ENCODE assay signal across 28 cellular contexts in the genomic region with DNA sequence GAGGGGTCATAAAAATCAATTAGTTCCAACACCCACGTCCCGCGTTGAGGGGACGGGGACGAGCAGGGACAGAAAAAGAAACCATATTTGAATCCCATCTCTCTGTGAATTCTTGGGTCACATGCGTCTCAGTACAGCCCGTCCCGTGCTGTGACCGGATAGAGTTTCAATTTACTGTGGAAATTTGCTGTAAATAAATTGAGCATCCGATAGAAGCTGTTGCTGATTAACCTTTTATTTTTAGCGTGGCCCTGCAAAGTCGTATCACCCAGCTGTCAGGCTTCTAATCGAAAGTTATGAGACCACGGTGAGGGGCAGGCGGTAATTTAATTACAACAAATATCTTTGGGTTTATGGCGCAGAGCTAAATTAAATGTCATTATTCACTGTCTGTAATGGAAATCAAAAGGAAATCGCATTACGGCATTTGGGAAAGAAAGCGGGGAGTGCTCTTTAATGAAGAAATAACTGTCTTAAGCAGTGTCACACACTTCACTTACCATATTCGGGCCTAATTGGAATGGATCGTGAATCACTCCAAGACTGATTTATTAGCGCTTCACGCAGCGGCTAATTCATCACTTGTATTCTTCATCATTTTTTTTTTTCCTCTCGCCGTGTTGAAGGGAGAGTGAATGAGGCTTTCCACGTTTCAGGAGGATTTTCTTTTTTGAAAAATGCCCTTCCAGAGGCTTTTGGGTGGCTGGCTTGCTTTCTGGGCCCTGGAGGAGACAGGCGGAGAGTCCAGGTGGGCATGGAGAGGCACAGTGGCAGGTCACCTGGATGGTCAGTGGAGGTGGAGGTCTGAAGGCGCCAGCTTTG. TPM values are rescaled to one million over a fixed set of nuclear protein-coding genes. Genes with fewer than 3 reads are reported as not detected.
DNase-seq lines count a peak whose midpoint lies in the region; ATAC-seq and TF ChIP-seq lines count a peak whose summit lies in the region.
"Had no signal": no experiment of that assay in that cellular context is flagged by ENCODE, and none has a peak within 500 bp of the region (broad histone marks: within the 10 kb centered on the region; RNA-seq: fewer than 3 reads in every experiment).

No MANE protein-coding gene starts in this region.

- ATAC-seq in thoracic aorta (ENCODE audit: insufficient number of reproducible peaks, low FRiP score, low read depth) (no peak), GM19035 (IDR thresholded peaks at IDR 0.05; ENCODE audit: unreplicated experiment) (no peak), Right ventricle myocardium superior (ENCODE audit: poor library complexity) (no peak)
- ATAC-seq: gastroesophageal sphincter, lower lobe of right lung had no signal

- no peak overlapping the region for H3K27ac Mint-ChIP-seq in activated naive CD8-positive, alpha-beta T cell
- H3K27ac Mint-ChIP-seq in activated naive CD8-positive, alpha-beta T cell treated with anti-CD3 and anti-CD28 coated beads for 36 hours, result no peak overlapping the region
- H3K27ac Mint-ChIP-seq in activated T-helper 1 cell treated with anti-CD3 and anti-CD28 coated beads, Interleukin-12 subunit alpha, Interleukin-12 subunit beta, Interleukin-2, Interleukin-4 antibody, amounts not matched to agents 30 ng/mL and 10 ng/mL and 1 ng/mL, durations not matched to agents 14 hours and 24 hours and 36 hours, result peak overlapping the region; percentile 13
- H3K27ac Mint-ChIP-seq: IgD-negative memory B cell had no signal

- WGBS in sigmoid colon, 2 donors, result 6 to 7% methylated on average over 29 of the region's 29 CpGs

- no peak for TF ChIP-seq EP300 in sigmoid colon (IDR thresholded peaks at IDR 0.05)

- H3K36me3 ChIP-seq in thoracic aorta, result no peaks in the 10 kb centered on the region
- no peaks in the 10 kb centered on the region for H3K36me3 ChIP-seq in sigmoid colon
- H3K36me3 ChIP-seq: ascending aorta, gastroesophageal sphincter, lower lobe of right lung, Peyer's patch, right atrium auricular region, SJSA1 had no signal

- no peak for DNase-seq in activated naive CD8-positive, alpha-beta T cell treated with anti-CD3 and anti-CD28 coated beads for 36 hours
- no peak for DNase-seq in activated T-helper 1 cell treated with anti-CD3 and anti-CD28 coated beads, Interleukin-12 subunit alpha, Interleukin-12 subunit beta, Interleukin-2, Interleukin-4 antibody, amounts not matched to agents 30 ng/mL and 10 ng/mL and 1 ng/mL, durations not matched to agents 14 hours and 24 hours and 36 hours (ENCODE audit: low spot score)
- DNase-seq in left kidney (ENCODE audit: low read depth, low spot score) (peak; percentile 44), thoracic aorta (ENCODE audit: low spot score) (no peak), sigmoid colon (no peak), Right ventricle myocardium superior (no peak)
- DNase-seq: activated CD4-positive, alpha-beta T cell treated with anti-CD3 and anti-CD28 coated beads, Interleukin-2, amount 50 U/mL, for 4 hours; effector CD4-positive, alpha-beta T cell; H7; lower lobe of right lung; NCI-H1417 treated with DMSO at 0.1 percent for 48 hours; NCI-H510A treated with DMSO at 0.1 percent for 48 hours; T-helper 2 cell had no signal

- peaks cover 38% of the 10 kb centered on the region for H3K27me3 Mint-ChIP-seq in activated naive CD8-positive, alpha-beta T cell
- peaks cover 88% of the 10 kb centered on the region for H3K27me3 Mint-ChIP-seq in activated naive CD8-positive, alpha-beta T cell treated with anti-CD3 and anti-CD28 coated beads for 36 hours
- peaks cover 52% of the 10 kb centered on the region for H3K27me3 Mint-ChIP-seq in activated T-helper 1 cell treated with anti-CD3 and anti-CD28 coated beads, Interleukin-12 subunit alpha, Interleukin-12 subunit beta, Interleukin-2, Interleukin-4 antibody, amounts not matched to agents 30 ng/mL and 10 ng/mL and 1 ng/mL, durations not matched to agents 14 hours and 24 hours and 36 hours (ENCODE audit: insufficient read depth)

- H3K27ac ChIP-seq in thoracic aorta (no peak overlapping the region), sigmoid colon (no peak overlapping the region)
- H3K27ac ChIP-seq: ascending aorta, C4-2B, gastroesophageal sphincter, lower lobe of right lung, Peyer's patch, right atrium auricular region, SJSA1, VCaP had no signal

- no peaks in the 10 kb centered on the region for H3K9me3 ChIP-seq in thoracic aorta
- H3K9me3 ChIP-seq in sigmoid colon, result no peaks in the 10 kb centered on the region
- H3K9me3 ChIP-seq: ascending aorta, gastroesophageal sphincter, lower lobe of right lung, Peyer's patch, right atrium auricular region had no signal

- peak overlapping the region; percentile 25 for H3K4me3 ChIP-seq in thoracic aorta
- H3K4me3 ChIP-seq in sigmoid colon, result peak overlapping the region in 1 of 4 donors; percentile 15
- H3K4me3 ChIP-seq: ascending aorta, gastroesophageal sphincter, lower lobe of right lung, SJSA1 had no signal

- no peaks in the 10 kb centered on the region for H3K27me3 ChIP-seq in thoracic aorta (replicated peaks; ENCODE audit: insufficient read depth)
- H3K27me3 ChIP-seq in sigmoid colon, result peaks cover 24 to 92% (median 91%) of the 10 kb centered on the region in 3 donors
- H3K27me3 ChIP-seq: SJSA1 had no signal

- H3K4me1 Mint-ChIP-seq in activated naive CD8-positive, alpha-beta T cell (ENCODE audit: low read depth), result peaks cover 15% of the 10 kb centered on the region
- peaks cover 8% of the 10 kb centered on the region for H3K4me1 Mint-ChIP-seq in activated naive CD8-positive, alpha-beta T cell treated with anti-CD3 and anti-CD28 coated beads for 36 hours
- no peaks in the 10 kb centered on the region for H3K4me1 Mint-ChIP-seq in activated T-helper 1 cell treated with anti-CD3 and anti-CD28 coated beads, Interleukin-12 subunit alpha, Interleukin-12 subunit beta, Interleukin-2, Interleukin-4 antibody, amounts not matched to agents 30 ng/mL and 10 ng/mL and 1 ng/mL, durations not matched to agents 14 hours and 24 hours and 36 hours (ENCODE audit: low read depth)

- TF ChIP-seq CTCF in thoracic aorta (IDR thresholded peaks at IDR 0.05) (no peak), sigmoid colon (IDR thresholded peaks at IDR 0.05) (no peak)

- H3K9me3 Mint-ChIP-seq in activated naive CD8-positive, alpha-beta T cell (ENCODE audit: low read depth), result no peaks in the 10 kb centered on the region
- H3K9me3 Mint-ChIP-seq in activated naive CD8-positive, alpha-beta T cell treated with anti-CD3 and anti-CD28 coated beads for 36 hours, result no peaks in the 10 kb centered on the region
- H3K9me3 Mint-ChIP-seq in activated T-helper 1 cell treated with anti-CD3 and anti-CD28 coated beads, Interleukin-12 subunit alpha, Interleukin-12 subunit beta, Interleukin-2, Interleukin-4 antibody, amounts not matched to agents 30 ng/mL and 10 ng/mL and 1 ng/mL, durations not matched to agents 14 hours and 24 hours and 36 hours, result no peaks in the 10 kb centered on the region
- H3K9me3 Mint-ChIP-seq: central memory CD8-positive, alpha-beta T cell had no signal

- no peaks in the 10 kb centered on the region for H3K4me1 ChIP-seq in thoracic aorta (ENCODE audit: control insufficient read depth in 1 of 2, low read depth in 2 of 2)
- H3K4me1 ChIP-seq in sigmoid colon, result peaks cover 0 to 4% (median 0%) of the 10 kb centered on the region in 4 donors
- H3K4me1 ChIP-seq: ascending aorta, lower lobe of right lung, SJSA1 had no signal

- no peak for TF ChIP-seq POLR2A in sigmoid colon (IDR thresholded peaks at IDR 0.05)

- H3K36me3 Mint-ChIP-seq in activated naive CD8-positive, alpha-beta T cell, result no peaks in the 10 kb centered on the region
- no peaks in the 10 kb centered on the region for H3K36me3 Mint-ChIP-seq in activated naive CD8-positive, alpha-beta T cell treated with anti-CD3 and anti-CD28 coated beads for 36 hours
- no peaks in the 10 kb centered on the region for H3K36me3 Mint-ChIP-seq in activated T-helper 1 cell treated with anti-CD3 and anti-CD28 coated beads, Interleukin-12 subunit alpha, Interleukin-12 subunit beta, Interleukin-2, Interleukin-4 antibody, amounts not matched to agents 30 ng/mL and 10 ng/mL and 1 ng/mL, durations not matched to agents 14 hours and 24 hours and 36 hours (ENCODE audit: low read depth)
- H3K36me3 Mint-ChIP-seq: IgD-negative memory B cell had no signal

- intact Hi-C loops in activated T-helper 1 cell treated with anti-CD3 and anti-CD28 coated beads, Interleukin-12 subunit alpha, Interleukin-12 subunit beta, Interleukin-2, Interleukin-4 antibody, amounts not matched to agents 30 ng/mL and 10 ng/mL and 1 ng/mL, durations not matched to agents 14 hours and 24 hours and 36 hours (cut with micrococcal nuclease), result no loop called here
- intact Hi-C loops in sigmoid colon (cut with DNase I), result no loop called here
- intact Hi-C loops in Right ventricle myocardium superior (cut with DNase I), result no loop called here

- peak overlapping the region; percentile 11 for H3K4me3 Mint-ChIP-seq in activated naive CD8-positive, alpha-beta T cell
- H3K4me3 Mint-ChIP-seq in activated naive CD8-positive, alpha-beta T cell treated with anti-CD3 and anti-CD28 coated beads for 36 hours, result no peak overlapping the region
- no peak overlapping the region for H3K4me3 Mint-ChIP-seq in activated T-helper 1 cell treated with anti-CD3 and anti-CD28 coated beads, Interleukin-12 subunit alpha, Interleukin-12 subunit beta, Interleukin-2, Interleukin-4 antibody, amounts not matched to agents 30 ng/mL and 10 ng/mL and 1 ng/mL, durations not matched to agents 14 hours and 24 hours and 36 hours
- H3K4me3 Mint-ChIP-seq: central memory CD8-positive, alpha-beta T cell had no signal

RNA-seq across cellular contexts. Expression of a gene that starts 7.3 kb away (rescaled TPM):
- total RNA-seq in activated naive CD8-positive, alpha-beta T cell treated with anti-CD3 and anti-CD28 coated beads for 36 hours, result not detected
- not detected in 2 replicates for total RNA-seq in activated T-helper 1 cell treated with anti-CD3 and anti-CD28 coated beads, Interleukin-12 subunit alpha, Interleukin-12 subunit beta, Interleukin-2, Interleukin-4 antibody, amounts not matched to agents 30 ng/mL and 10 ng/mL and 1 ng/mL, durations not matched to agents 14 hours and 24 hours and 36 hours
- under 1 TPM in 1 of 2 donors, not detected in 1; 0.21 TPM for total RNA-seq in thoracic aorta
- total RNA-seq in sigmoid colon, result under 1 TPM in 1 of 4 donors, not detected in 3; 0.41 TPM
- under 1 TPM; 0.06 to 0.60 (median 0.23) TPM for polyA plus RNA-seq in sigmoid colon
- total RNA-seq in Right ventricle myocardium superior, result not detected
- total RNA-seq: ascending aorta, gastroesophageal sphincter, H7, lower lobe of right lung, M059J, Peyer's patch, right atrium auricular region, SJSA1 had no signal
- polyA plus RNA-seq: AG04450, esophagus, IgD-negative memory B cell, keratinocyte had no signal
